In genomic region chr3:171343688-171344087, GRCh38 we compare ENCODE assay signal across 19 cellular contexts.
"Had no signal": no experiment of that assay in that cellular context is flagged by ENCODE, and none has a peak within 500 bp of the region (broad histone marks: within the 10 kb centered on the region; RNA-seq: fewer than 3 reads in every experiment).

No MANE protein-coding gene starts in this region.

- H3K4me3 Mint-ChIP-seq: neural crest cell had no signal

- H3K27me3 Mint-ChIP-seq: naive thymus-derived CD4-positive, alpha-beta T cell had no signal

- H3K4me3 ChIP-seq: heart right ventricle, skin epidermis, tibial artery, upper lobe of left lung, uterus had no signal

- H3K27ac ChIP-seq: heart right ventricle, skin epidermis, tibial artery, upper lobe of left lung, uterus had no signal

- ATAC-seq: esophagus mucosa; heart right ventricle; left lobe of liver; naive thymus-derived CD4-positive, alpha-beta T cell; sciatic nerve had no signal

- H3K27me3 ChIP-seq: heart right ventricle, tibial artery, upper lobe of left lung, uterus had no signal

- H3K9me3 ChIP-seq: heart right ventricle, tibial artery, upper lobe of left lung, uterus had no signal

- DNase-seq: effector memory CD4-positive, alpha-beta T cell; heart right ventricle; islet precursor cell; mammary epithelial cell; naive thymus-derived CD4-positive, alpha-beta T cell; posterior cingulate gyrus; stimulated activated CD4-positive, alpha-beta T cell treated with anti-CD3 and anti-CD28 coated beads, Interleukin-2, amount 100 ng/mL, for 24 hours; stimulated activated CD4-positive, alpha-beta T cell treated with anti-CD3 and anti-CD28 coated beads, Interleukin-4, amount 100 ng/mL, for 4 hours; stimulated activated naive CD4-positive, alpha-beta T cell; tibial artery; upper lobe of left lung; uterus had no signal

- H3K36me3 ChIP-seq: heart right ventricle, tibial artery, upper lobe of left lung, uterus had no signal

- FAIRE-seq: endometrium, frontal cortex had no signal

- H3K4me1 ChIP-seq: uterus had no signal
